In the genomic region with DNA sequence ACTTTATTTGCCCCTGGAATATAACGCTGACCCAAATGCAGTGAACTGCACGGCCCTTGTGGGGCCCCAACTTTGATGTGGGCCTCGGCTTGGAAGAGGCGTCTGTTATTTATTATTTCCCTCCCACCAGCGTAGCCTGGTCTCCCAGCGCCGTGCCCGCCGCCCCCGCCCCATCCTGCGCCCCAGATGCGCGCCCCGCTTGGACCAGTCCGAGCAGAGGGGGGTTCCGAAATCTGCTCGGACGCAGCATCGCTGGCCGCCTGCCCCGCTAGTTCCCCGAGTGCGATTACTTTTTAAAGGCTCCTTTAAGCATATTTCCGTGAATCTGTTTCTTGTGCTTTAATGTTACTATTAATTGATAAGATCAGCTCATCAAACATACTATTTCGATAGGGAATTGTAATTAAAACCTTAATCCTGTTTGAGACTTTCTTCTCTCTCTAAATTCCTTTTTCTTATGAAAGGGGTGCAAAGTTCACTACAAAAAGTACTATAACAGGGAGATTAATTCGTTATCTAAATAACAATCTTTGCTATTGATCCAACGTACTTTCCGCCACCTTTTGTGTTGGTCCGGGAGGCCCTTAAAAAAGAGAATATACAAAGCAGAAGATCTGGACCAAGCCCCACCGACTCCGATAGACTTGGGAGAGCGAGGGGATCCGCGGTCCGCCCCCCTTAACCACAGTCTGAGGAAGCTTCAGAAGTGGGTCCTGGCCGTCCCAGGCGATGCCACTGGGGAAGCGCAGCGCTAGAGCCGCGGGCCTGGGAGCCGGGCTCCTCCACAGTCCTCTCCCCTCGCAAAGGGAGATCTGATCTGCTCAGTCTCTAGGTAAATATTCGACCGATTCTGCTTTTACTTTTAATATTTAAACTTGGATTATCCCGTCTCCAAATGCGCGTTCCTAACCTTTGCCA, we compare ENCODE assay signal across 10 cellular contexts. TPM values are rescaled to one million over a fixed set of nuclear protein-coding genes. Genes with fewer than 3 reads are reported as not detected.
A peak's percentile ranks its signal among the peaks of the same experiment; 100 is the strongest.
DNase-seq lines count a peak whose midpoint lies in the region; ATAC-seq lines count a peak whose summit lies in the region.
"Had no signal": no experiment of that assay in that cellular context is flagged by ENCODE, and none has a peak within 500 bp of the region (broad histone marks: within the 10 kb centered on the region; RNA-seq: fewer than 3 reads in every experiment).

No MANE protein-coding gene starts in this region.

- H3K27ac ChIP-seq in SJSA1 = no peak overlapping the region
- no peak overlapping the region for H3K27ac ChIP-seq in iPS DF 6.9 (ENCODE audit: low read length)
- H3K27ac ChIP-seq: C4-2B had no signal

- peaks cover 70% of the 10 kb centered on the region for H3K27me3 ChIP-seq in SJSA1 (replicated peaks)
- peaks cover 70% of the 10 kb centered on the region for H3K27me3 ChIP-seq in iPS DF 6.9 (ENCODE audit: control insufficient read depth, insufficient read depth, low read length)

- H3K4me1 Mint-ChIP-seq in activated CD4-positive, alpha-beta T cell treated with anti-CD3 and anti-CD28 coated beads for 36 hours = peaks cover 21% of the 10 kb centered on the region
- peaks cover 19% of the 10 kb centered on the region for H3K4me1 Mint-ChIP-seq in stimulated activated effector memory CD8-positive, alpha-beta T cell treated with anti-CD3 and anti-CD28 coated beads, Interleukin-12 subunit alpha, Interleukin-12 subunit beta, amount 100 ng/mL, for 72 hours

- H3K27me3 Mint-ChIP-seq in activated CD4-positive, alpha-beta T cell treated with anti-CD3 and anti-CD28 coated beads for 36 hours = peaks cover 72% of the 10 kb centered on the region

- CTCF ChIA-PET in activated CD4-positive, alpha-beta T cell treated with anti-CD3 and anti-CD28 coated beads for 36 hours (lab: Charles Lee) = interaction anchor here (0.5 to 1.8 kb wide), 6 partner anchors 10 to 1347 kb away, joined by 3 to 11 read pairs (median 4); no protein-coding TSS in a partner anchor

- WGBS in iPS DF 6.9 (ENCODE audit: insufficient coverage, insufficient read length) = no CpG with 5 or more reads among the region's 48 CpGs

- peaks cover 3% of the 10 kb centered on the region for H3K36me3 Mint-ChIP-seq in activated CD4-positive, alpha-beta T cell treated with anti-CD3 and anti-CD28 coated beads for 36 hours (ENCODE audit: low read depth)
- H3K36me3 Mint-ChIP-seq in stimulated activated effector memory CD8-positive, alpha-beta T cell treated with anti-CD3 and anti-CD28 coated beads, Interleukin-12 subunit alpha, Interleukin-12 subunit beta, amount 100 ng/mL, for 72 hours = peaks cover 5% of the 10 kb centered on the region

- H3K9me3 Mint-ChIP-seq in activated CD4-positive, alpha-beta T cell treated with anti-CD3 and anti-CD28 coated beads for 36 hours (ENCODE audit: low read depth) = no peaks in the 10 kb centered on the region
- no peaks in the 10 kb centered on the region for H3K9me3 Mint-ChIP-seq in stimulated activated effector memory CD8-positive, alpha-beta T cell treated with anti-CD3 and anti-CD28 coated beads, Interleukin-12 subunit alpha, Interleukin-12 subunit beta, amount 100 ng/mL, for 72 hours

- no peak for ATAC-seq in activated CD4-positive, alpha-beta T cell treated with anti-CD3 and anti-CD28 coated beads for 36 hours
- no peak for ATAC-seq in stimulated activated effector memory CD8-positive, alpha-beta T cell treated with anti-CD3 and anti-CD28 coated beads, Interleukin-12 subunit alpha, Interleukin-12 subunit beta, amount 100 ng/mL, for 72 hours
- ATAC-seq in GM18870 (IDR thresholded peaks at IDR 0.05; ENCODE audit: unreplicated experiment) = no peak

- peaks cover 6% of the 10 kb centered on the region for H3K4me1 ChIP-seq in SJSA1 (replicated peaks)
- H3K4me1 ChIP-seq in iPS DF 6.9 (ENCODE audit: control insufficient read depth, insufficient read depth, low read length) = no peaks in the 10 kb centered on the region; the same call in 1 of the 2 replicates

- H3K36me3 ChIP-seq in SJSA1 = no peaks in the 10 kb centered on the region
- H3K36me3 ChIP-seq in iPS DF 6.9 (ENCODE audit: control insufficient read depth, insufficient read depth, low read length) = no peaks in the 10 kb centered on the region

- H3K4me3 ChIP-seq in SJSA1 (peak overlapping the region; percentile 2; the same call in 1 of the 2 replicates), iPS DF 6.9 (ENCODE audit: low read length) (peak overlapping the region; percentile 31; the same call in 1 of the 2 replicates)

- H3K9me3 ChIP-seq in SJSA1 (replicated peaks) = no peaks in the 10 kb centered on the region
- H3K9me3 ChIP-seq in iPS DF 6.9 (ENCODE audit: control insufficient read depth, insufficient read depth, low read length) = no peaks in the 10 kb centered on the region

- peak overlapping the region; percentile 23 for H3K4me3 Mint-ChIP-seq in activated CD4-positive, alpha-beta T cell treated with anti-CD3 and anti-CD28 coated beads for 36 hours
- peak overlapping the region; percentile 70 for H3K4me3 Mint-ChIP-seq in stimulated activated effector memory CD8-positive, alpha-beta T cell treated with anti-CD3 and anti-CD28 coated beads, Interleukin-12 subunit alpha, Interleukin-12 subunit beta, amount 100 ng/mL, for 72 hours

- POLR2A ChIA-PET in activated CD4-positive, alpha-beta T cell treated with anti-CD3 and anti-CD28 coated beads for 36 hours (lab: Charles Lee) = no interaction called here

- no peak overlapping the region for H3K27ac Mint-ChIP-seq in activated CD4-positive, alpha-beta T cell treated with anti-CD3 and anti-CD28 coated beads for 36 hours
- no peak overlapping the region for H3K27ac Mint-ChIP-seq in stimulated activated effector memory CD8-positive, alpha-beta T cell treated with anti-CD3 and anti-CD28 coated beads, Interleukin-12 subunit alpha, Interleukin-12 subunit beta, amount 100 ng/mL, for 72 hours

- DNase-seq in activated CD4-positive, alpha-beta T cell treated with anti-CD3 and anti-CD28 coated beads for 36 hours = peak; percentile 10
- DNase-seq in activated CD4-positive, alpha-beta T cell treated with anti-CD3 and anti-CD28 coated beads for 48 hours = no peak
- DNase-seq in SJSA1 (ENCODE audit: low read depth in 1 of 2, low spot score in 2 of 2) (no peak), iPS DF 6.9 (ENCODE audit: low read depth, low spot score) (no peak), SW 1271 (lab: John Stamatoyannopoulos, UW) (no peak)
- no peak for DNase-seq in stimulated activated effector memory CD8-positive, alpha-beta T cell treated with anti-CD3 and anti-CD28 coated beads, Interleukin-12 subunit alpha, Interleukin-12 subunit beta, amount 100 ng/mL, for 72 hours (ENCODE audit: low spot score in 2 of 2)
- DNase-seq in NK-92 treated with Interleukin-12 subunit alpha and Interleukin-12 subunit beta, amount 100 ng/mL, for 24 hours (lab: John Stamatoyannopoulos, UW) = no peak
- DNase-seq: GOT3 had no signal

- intact Hi-C loops in activated CD4-positive, alpha-beta T cell treated with anti-CD3 and anti-CD28 coated beads for 36 hours (cut with DNase I, micrococcal nuclease) = loop anchor here (1.0 to 10.0 kb wide), 8 partner anchors 11 to 1650 kb away; no protein-coding TSS in a partner anchor

RNA-seq across cellular contexts. Expression of a gene that starts 10.1 kb away (rescaled TPM):
- total RNA-seq in activated CD4-positive, alpha-beta T cell treated with anti-CD3 and anti-CD28 coated beads for 36 hours = not detected
- total RNA-seq in SJSA1 (2014; rRNA removed; shearing (Covaris generic)) = not detected in 2 replicates
